ENCODE assay signal across 8 cellular contexts in the genomic region with DNA sequence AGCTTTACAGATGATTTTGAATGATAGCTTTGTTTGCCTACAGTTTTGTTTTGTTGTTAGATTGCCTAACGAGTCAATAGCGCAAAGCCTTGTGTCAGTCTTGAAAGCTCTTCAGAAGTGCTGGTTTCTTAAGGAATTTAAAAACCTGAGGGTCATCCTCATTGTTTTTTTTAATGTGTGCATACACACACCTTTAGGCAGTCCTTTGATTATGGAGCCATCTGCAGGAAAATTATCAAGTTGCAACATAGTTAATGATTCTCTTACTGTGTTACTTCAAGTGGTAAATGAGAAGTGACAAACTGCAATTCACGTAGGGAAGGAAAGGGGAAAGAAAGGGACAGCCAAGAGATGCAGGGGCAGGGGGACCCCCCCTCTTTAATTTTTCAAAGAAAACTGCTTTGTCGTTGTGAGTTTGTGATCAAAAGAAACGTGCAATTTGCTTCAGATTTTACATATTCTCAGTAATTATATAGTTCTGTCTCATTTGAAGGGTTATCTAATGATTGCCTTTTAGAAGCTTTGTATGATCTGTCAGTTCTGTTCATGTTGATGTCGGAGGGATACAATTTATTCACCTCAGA.
DNase-seq lines count a peak whose midpoint lies in the region; ATAC-seq, FAIRE-seq and TF ChIP-seq lines count a peak whose summit lies in the region.

No MANE protein-coding gene starts in this region.

- no TSS peak for BruUV-seq in K562 (replicated peaks; lab: Mats Ljungman, UMichigan)

- H3K4me2 ChIP-seq in K562 (ENCODE audit: insufficient read depth, low read length): no peak overlapping the region

- H3K79me2 ChIP-seq in K562 (ENCODE audit: control insufficient read depth, insufficient read depth, low read length): peaks cover 12% of the 10 kb centered on the region; the same call in 2 of the 3 replicates

- POLR2A ChIA-PET in K562 (lab: Yijun Ruan, JAX): interaction anchor here (0.8 kb wide), 1 partner anchor 39 kb away, joined by 3 read pairs; no protein-coding TSS in a partner anchor

- peak; percentile 70 to 78 for TF ChIP-seq RAD21 in K562 (CRISPR knock-in tag; conservative IDR thresholded peaks at IDR 0.05 in 1 of 2, IDR thresholded peaks at IDR 0.05 in 1 of 2)

- no peaks in the 10 kb centered on the region for H3K36me3 ChIP-seq in K562 (ENCODE audit: control insufficient read depth, insufficient read depth, low read length)

- H3K27ac ChIP-seq in 22Rv1 (no peak overlapping the region), K562 (ENCODE audit: extremely low read depth, low read depth, low read length) (no peak overlapping the region)

- H2AFZ ChIP-seq in K562 (ENCODE audit: low read depth, low read length): no peak overlapping the region

- H3K4me1 ChIP-seq in K562 (replicated peaks in 1 of 2; ENCODE audit: control insufficient read depth in 2 of 2, insufficient read depth in 2 of 2, low read length in 2 of 2): peaks cover 0 to 8% of the 10 kb centered on the region in 2 experiments; a peak in 2 of 5 replicates

- no peak overlapping the region for H3K9ac ChIP-seq in K562 (ENCODE audit: insufficient read depth in 1 of 2, low read depth in 2 of 2, low read length in 2 of 2)

- no peak for TF ChIP-seq POLR2A in K562 (conservative IDR thresholded peaks at IDR 0.05)

- CTCF ChIA-PET in K562 (lab: Yijun Ruan, JAX; ENCODE audit: low intra/inter-chr PET ratio): interaction anchor here (0.6 to 1.5 kb wide), 6 partner anchors 67 to 1618 kb away, joined by 3 to 9 read pairs (median 3); a partner anchor contains a TSS

- intact Hi-C loops in K562 (cut with micrococcal nuclease): loop anchor here (1.0 to 10.0 kb wide), 5 partner anchors 68 to 719 kb away; no protein-coding TSS in a partner anchor

- no peaks in the 10 kb centered on the region; the same call in 1 of the 2 replicates for H4K20me1 ChIP-seq in K562 (replicated peaks; ENCODE audit: control insufficient read depth, insufficient read depth, low read length)

- TF ChIP-seq CTCF in 22Rv1 (IDR thresholded peaks at IDR 0.05) (peak; percentile 83), GM12875 (IDR thresholded peaks at IDR 0.05; ENCODE audit: borderline replicate concordance, insufficient read depth, low read depth, low read length) (peak; percentile 15; the same call in 1 of the 2 replicates), K562 (IDR thresholded peaks at IDR 0.05 in 2 of 3, conservative IDR thresholded peaks at IDR 0.05 in 1 of 3; ENCODE audit: insufficient read depth in 2 of 3, low read depth in 1 of 3, low read length in 3 of 3) (peak; percentile 34 to 72 (median 58); a peak in 5 of 6 replicates)

- H3K9me1 ChIP-seq in K562 (ENCODE audit: control insufficient read depth, insufficient read depth, low read length): no peaks in the 10 kb centered on the region

- H3K4me3 ChIP-seq in GM12875 (ENCODE audit: low read depth, low read length) (no peak overlapping the region), K562 (no peak overlapping the region)

- peak; percentile 11 for FAIRE-seq in K562 (lab: Jason Lieb, UNC)

- ATAC-seq in K562: peak; percentile 82

- 27% methylated on average over 6 of the region's 6 CpGs for WGBS in K562 (ENCODE audit: insufficient coverage, low coverage, missing lambda C conversion rate)

- no peaks in the 10 kb centered on the region for H3K27me3 ChIP-seq in K562 (ENCODE audit: control insufficient read depth in 2 of 2, insufficient read depth in 2 of 2, low read length in 2 of 2)

- DNase-seq in NCI-H146 treated with DMSO at 0.1 percent for 48 hours (lab: John Stamatoyannopoulos, UW; ENCODE audit: unreplicated experiment) (peak; percentile 44), K562 (ENCODE audit: extremely low read depth in 1 of 4, low spot score in 3 of 4) (peak in 2 of 4 experiments; percentile 9 to 46), kidney tubule cell (ENCODE audit: low spot score) (peak; percentile 67), HuH-7.5 (ENCODE audit: low spot score) (no peak), ureter (ENCODE audit: low spot score) (no peak), OCI-M2 (lab: John Stamatoyannopoulos, UW; ENCODE audit: unreplicated experiment) (no peak)

- in situ Hi-C loops in K562 (cut with MboI): no loop called here

- TF ChIP-seq EP300 in K562 (IDR thresholded peaks at IDR 0.05; ENCODE audit: low read length): no peak

- no peaks in the 10 kb centered on the region for H3K9me3 ChIP-seq in K562 (replicated peaks; ENCODE audit: control insufficient read depth, insufficient read depth, low read depth, low read length)

TF ChIP-seq in K562, 482 proteins besides CTCF, POLR2A, EP300 and RAD21:
- 0 out of 2 replicates have a peak, but pooled peaks have one; percentile 29 for TF ChIP-seq SOX6 (IDR thresholded peaks at IDR 0.05)
- no peak for TF ChIP-seq ZNF764 (CRISPR knock-in tag; IDR thresholded peaks at IDR 0.05; ENCODE audit: low read depth)
- no peak for TF ChIP-seq XRCC3 (IDR thresholded peaks at IDR 0.05)
- no peak for TF ChIP-seq ZNF785 (CRISPR knock-in tag; IDR thresholded peaks at IDR 0.05)
- no peak for TF ChIP-seq MTA3 (IDR thresholded peaks at IDR 0.05; ENCODE audit: borderline replicate concordance)
- TF ChIP-seq CCNT2 (IDR thresholded peaks at IDR 0.05; ENCODE audit: borderline replicate concordance, extremely low read depth, insufficient read length, low read depth, low read length): no peak
- 0 out of 2 replicates have a peak, but pooled peaks have one; percentile 34 for TF ChIP-seq SMC3 (conservative IDR thresholded peaks at IDR 0.05; ENCODE audit: insufficient read depth, low read depth, low read length)
- TF ChIP-seq KLF16 (IDR thresholded peaks at IDR 0.05): peak; percentile 12; the same call in 1 of the 2 replicates
- TF ChIP-seq PTTG1 (tag; IDR thresholded peaks at IDR 0.05; ENCODE audit: low read depth): no peak
- TF ChIP-seq, protein P1, sequence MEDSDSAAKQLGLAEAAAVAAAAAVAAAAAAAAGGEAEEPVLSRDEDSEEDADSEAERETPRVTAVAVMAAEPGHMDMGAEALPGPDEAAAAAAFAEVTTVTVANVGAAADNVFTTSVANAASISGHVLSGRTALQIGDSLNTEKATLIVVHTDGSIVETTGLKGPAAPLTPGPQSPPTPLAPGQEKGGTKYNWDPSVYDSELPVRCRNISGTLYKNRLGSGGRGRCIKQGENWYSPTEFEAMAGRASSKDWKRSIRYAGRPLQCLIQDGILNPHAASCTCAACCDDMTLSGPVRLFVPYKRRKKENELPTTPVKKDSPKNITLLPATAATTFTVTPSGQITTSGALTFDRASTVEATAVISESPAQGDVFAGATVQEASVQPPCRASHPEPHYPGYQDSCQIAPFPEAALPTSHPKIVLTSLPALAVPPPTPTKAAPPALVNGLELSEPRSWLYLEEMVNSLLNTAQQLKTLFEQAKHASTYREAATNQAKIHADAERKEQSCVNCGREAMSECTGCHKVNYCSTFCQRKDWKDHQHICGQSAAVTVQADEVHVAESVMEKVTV (CRISPR knock-in tag; IDR thresholded peaks at IDR 0.05): peak; percentile 50
- no peak for TF ChIP-seq ZNF707 (CRISPR knock-in tag; conservative IDR thresholded peaks at IDR 0.05)
- TF ChIP-seq POLR2H (tag; IDR thresholded peaks at IDR 0.05; ENCODE audit: low read depth): no peak
- TF ChIP-seq CEBPG (CRISPR knock-in tag; IDR thresholded peaks at IDR 0.05): no peak
- peak; percentile 52 to 76; a peak in 3 of 4 replicates for TF ChIP-seq CEBPG (tag; conservative IDR thresholded peaks at IDR 0.05 in 1 of 2, IDR thresholded peaks at IDR 0.05 in 1 of 2)
- peak; percentile 74 for TF ChIP-seq ZNF384 (IDR thresholded peaks at IDR 0.05; ENCODE audit: low read depth, low read length)
- TF ChIP-seq, protein P2, sequence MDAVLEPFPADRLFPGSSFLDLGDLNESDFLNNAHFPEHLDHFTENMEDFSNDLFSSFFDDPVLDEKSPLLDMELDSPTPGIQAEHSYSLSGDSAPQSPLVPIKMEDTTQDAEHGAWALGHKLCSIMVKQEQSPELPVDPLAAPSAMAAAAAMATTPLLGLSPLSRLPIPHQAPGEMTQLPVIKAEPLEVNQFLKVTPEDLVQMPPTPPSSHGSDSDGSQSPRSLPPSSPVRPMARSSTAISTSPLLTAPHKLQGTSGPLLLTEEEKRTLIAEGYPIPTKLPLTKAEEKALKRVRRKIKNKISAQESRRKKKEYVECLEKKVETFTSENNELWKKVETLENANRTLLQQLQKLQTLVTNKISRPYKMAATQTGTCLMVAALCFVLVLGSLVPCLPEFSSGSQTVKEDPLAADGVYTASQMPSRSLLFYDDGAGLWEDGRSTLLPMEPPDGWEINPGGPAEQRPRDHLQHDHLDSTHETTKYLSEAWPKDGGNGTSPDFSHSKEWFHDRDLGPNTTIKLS (IDR thresholded peaks at IDR 0.05; ENCODE audit: borderline replicate concordance, low read depth): no peak
- TF ChIP-seq CEBPB (tag; IDR thresholded peaks at IDR 0.05): peak; percentile 75
- TF ChIP-seq ELF1 (tag; IDR thresholded peaks at IDR 0.05): no peak
- TF ChIP-seq, protein P3, sequence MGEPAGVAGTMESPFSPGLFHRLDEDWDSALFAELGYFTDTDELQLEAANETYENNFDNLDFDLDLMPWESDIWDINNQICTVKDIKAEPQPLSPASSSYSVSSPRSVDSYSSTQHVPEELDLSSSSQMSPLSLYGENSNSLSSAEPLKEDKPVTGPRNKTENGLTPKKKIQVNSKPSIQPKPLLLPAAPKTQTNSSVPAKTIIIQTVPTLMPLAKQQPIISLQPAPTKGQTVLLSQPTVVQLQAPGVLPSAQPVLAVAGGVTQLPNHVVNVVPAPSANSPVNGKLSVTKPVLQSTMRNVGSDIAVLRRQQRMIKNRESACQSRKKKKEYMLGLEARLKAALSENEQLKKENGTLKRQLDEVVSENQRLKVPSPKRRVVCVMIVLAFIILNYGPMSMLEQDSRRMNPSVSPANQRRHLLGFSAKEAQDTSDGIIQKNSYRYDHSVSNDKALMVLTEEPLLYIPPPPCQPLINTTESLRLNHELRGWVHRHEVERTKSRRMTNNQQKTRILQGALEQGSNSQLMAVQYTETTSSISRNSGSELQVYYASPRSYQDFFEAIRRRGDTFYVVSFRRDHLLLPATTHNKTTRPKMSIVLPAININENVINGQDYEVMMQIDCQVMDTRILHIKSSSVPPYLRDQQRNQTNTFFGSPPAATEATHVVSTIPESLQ (CRISPR knock-in tag; IDR thresholded peaks at IDR 0.05): no peak

Comparison
In these comparisons a context has a peak if more than half of its experiments do, and no peak if none do; other contexts are left out.
1. CTCF ChIP-seq: peak in every context shown above with its lines; median percentile 83 in 22Rv1; 58 in K562; 15 in GM12875.
2. DNase-seq: peak in NCI-H146 treated with DMSO at 0.1 percent for 48 hours (single experiment) and kidney tubule cell (single experiment); none in HuH-7.5 (single experiment), ureter (single experiment) and OCI-M2 (single experiment).